Comparison of ENCODE assay signal across 1 cellular context in genomic region chr2:175913849-175914743, GRCh38.
A peak's percentile ranks its signal among the peaks of the same experiment; 100 is the strongest.
TF ChIP-seq lines count a peak whose summit lies in the region.

No MANE protein-coding gene starts in this region.

TF ChIP-seq in HepG2, 621 proteins besides CTCF, POLR2A, EP300 and RAD21 (continued from another document and continues in another):
- TF ChIP-seq NCOA2 (CRISPR knock-in tag; IDR thresholded peaks at IDR 0.05) = peak; percentile 44; the same call in 1 of the 2 replicates
- peak; percentile 40; the same call in 1 of the 2 replicates for TF ChIP-seq MTERF4 (CRISPR knock-in tag; IDR thresholded peaks at IDR 0.05)
- 0 out of 2 replicates have a peak, but pooled peaks have one; percentile 54 for TF ChIP-seq NFE2L1 (CRISPR knock-in tag; IDR thresholded peaks at IDR 0.05; ENCODE audit: borderline replicate concordance)
- 0 out of 2 replicates have a peak, but pooled peaks have one; percentile 62 for TF ChIP-seq ZNF451 (CRISPR knock-in tag; IDR thresholded peaks at IDR 0.05)
- peak; percentile 88; the same call in 1 of the 2 replicates for TF ChIP-seq ZNF550 (CRISPR knock-in tag; IDR thresholded peaks at IDR 0.05; ENCODE audit: borderline replicate concordance)
- peak; percentile 51 for TF ChIP-seq PATZ1 (CRISPR knock-in tag; IDR thresholded peaks at IDR 0.05)
- TF ChIP-seq, protein P1, sequence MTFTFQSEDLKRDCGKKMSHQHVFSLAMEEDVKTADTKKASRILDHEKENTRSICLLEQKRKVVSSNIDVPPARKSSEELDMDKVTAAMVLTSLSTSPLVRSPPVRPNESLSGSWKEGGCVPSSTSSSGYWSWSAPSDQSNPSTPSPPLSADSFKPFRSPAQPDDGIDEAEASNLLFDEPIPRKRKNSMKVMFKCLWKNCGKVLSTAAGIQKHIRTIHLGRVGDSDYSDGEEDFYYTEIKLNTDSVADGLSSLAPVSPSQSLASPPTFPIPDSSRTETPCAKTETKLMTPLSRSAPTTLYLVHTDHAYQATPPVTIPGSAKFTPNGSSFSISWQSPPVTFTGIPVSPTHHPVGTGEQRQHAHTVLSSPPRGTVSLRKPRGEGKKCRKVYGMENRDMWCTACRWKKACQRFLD (CRISPR knock-in tag; IDR thresholded peaks at IDR 0.05; ENCODE audit: borderline replicate concordance) = 0 out of 2 replicates have a peak, but pooled peaks have one; percentile 60
- TF ChIP-seq FOXJ3 (CRISPR knock-in tag; IDR thresholded peaks at IDR 0.05; ENCODE audit: borderline replicate concordance) = peak; percentile 86
- TF ChIP-seq ZNF629 (CRISPR knock-in tag; conservative IDR thresholded peaks at IDR 0.05) = peak; percentile 36
- peak; percentile 93 for TF ChIP-seq KDM6A (CRISPR knock-in tag; IDR thresholded peaks at IDR 0.05; ENCODE audit: low read depth)
- TF ChIP-seq ZNF547 (CRISPR knock-in tag; IDR thresholded peaks at IDR 0.05) = 0 out of 2 replicates have a peak, but pooled peaks have one; percentile 10
- TF ChIP-seq FOSL2 (CRISPR knock-in tag; IDR thresholded peaks at IDR 0.05) = peak; percentile 45; the same call in 1 of the 2 replicates
- TF ChIP-seq POLR2AphosphoS5 (IDR thresholded peaks at IDR 0.05; ENCODE audit: low read depth, low read length) = peak; percentile 35; the same call in 1 of the 2 replicates
- TF ChIP-seq WIZ (CRISPR knock-in tag; IDR thresholded peaks at IDR 0.05) = peak; percentile 72; the same call in 1 of the 2 replicates
- TF ChIP-seq STAT6 (CRISPR knock-in tag; IDR thresholded peaks at IDR 0.05; ENCODE audit: borderline replicate concordance) = peak; percentile 86; the same call in 1 of the 2 replicates
- peak; percentile 89 for TF ChIP-seq ZNF644 (CRISPR knock-in tag; IDR thresholded peaks at IDR 0.05; ENCODE audit: low read depth)
- TF ChIP-seq SOX5 (CRISPR knock-in tag; IDR thresholded peaks at IDR 0.05; ENCODE audit: borderline replicate concordance) = peak; percentile 48; the same call in 1 of the 2 replicates
- peak; percentile 34; the same call in 1 of the 2 replicates for TF ChIP-seq ZNF138 (CRISPR knock-in tag; IDR thresholded peaks at IDR 0.05; ENCODE audit: low read depth)
- TF ChIP-seq MAX (IDR thresholded peaks at IDR 0.05) = peak; percentile 67
- TF ChIP-seq TRIM24 (CRISPR knock-in tag; IDR thresholded peaks at IDR 0.05) = peak; percentile 27
- peak; percentile 82 for TF ChIP-seq YY1 (IDR thresholded peaks at IDR 0.05; ENCODE audit: insufficient read depth, insufficient replicate concordance, low read depth, low read length)
- TF ChIP-seq ZNF34 (CRISPR knock-in tag; IDR thresholded peaks at IDR 0.05; ENCODE audit: borderline replicate concordance) = 0 out of 2 replicates have a peak, but pooled peaks have one; percentile 62
- peak; percentile 50; the same call in 1 of the 2 replicates for TF ChIP-seq FOXP1 (IDR thresholded peaks at IDR 0.05)
- peak; percentile 90 for TF ChIP-seq FOXP1 (CRISPR knock-in tag; IDR thresholded peaks at IDR 0.05)
- TF ChIP-seq HOMEZ (CRISPR knock-in tag; IDR thresholded peaks at IDR 0.05; ENCODE audit: low read depth) = peak; percentile 70; the same call in 1 of the 2 replicates
- TF ChIP-seq ZNF430 (CRISPR knock-in tag; IDR thresholded peaks at IDR 0.05) = peak; percentile 73; the same call in 1 of the 2 replicates
- TF ChIP-seq HMGXB4 (CRISPR knock-in tag; IDR thresholded peaks at IDR 0.05; ENCODE audit: borderline replicate concordance in 1 of 2, low read depth in 1 of 2) = peak in 1 of 2 experiments; percentile 56; a peak in 1 of 4 replicates
- TF ChIP-seq, protein P2, sequence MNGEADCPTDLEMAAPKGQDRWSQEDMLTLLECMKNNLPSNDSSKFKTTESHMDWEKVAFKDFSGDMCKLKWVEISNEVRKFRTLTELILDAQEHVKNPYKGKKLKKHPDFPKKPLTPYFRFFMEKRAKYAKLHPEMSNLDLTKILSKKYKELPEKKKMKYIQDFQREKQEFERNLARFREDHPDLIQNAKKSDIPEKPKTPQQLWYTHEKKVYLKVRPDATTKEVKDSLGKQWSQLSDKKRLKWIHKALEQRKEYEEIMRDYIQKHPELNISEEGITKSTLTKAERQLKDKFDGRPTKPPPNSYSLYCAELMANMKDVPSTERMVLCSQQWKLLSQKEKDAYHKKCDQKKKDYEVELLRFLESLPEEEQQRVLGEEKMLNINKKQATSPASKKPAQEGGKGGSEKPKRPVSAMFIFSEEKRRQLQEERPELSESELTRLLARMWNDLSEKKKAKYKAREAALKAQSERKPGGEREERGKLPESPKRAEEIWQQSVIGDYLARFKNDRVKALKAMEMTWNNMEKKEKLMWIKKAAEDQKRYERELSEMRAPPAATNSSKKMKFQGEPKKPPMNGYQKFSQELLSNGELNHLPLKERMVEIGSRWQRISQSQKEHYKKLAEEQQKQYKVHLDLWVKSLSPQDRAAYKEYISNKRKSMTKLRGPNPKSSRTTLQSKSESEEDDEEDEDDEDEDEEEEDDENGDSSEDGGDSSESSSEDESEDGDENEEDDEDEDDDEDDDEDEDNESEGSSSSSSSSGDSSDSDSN (CRISPR knock-in tag; IDR thresholded peaks at IDR 0.05) = peak; percentile 77
- TF ChIP-seq SPEN (CRISPR knock-in tag; IDR thresholded peaks at IDR 0.05; ENCODE audit: low read depth) = peak; percentile 30; the same call in 1 of the 2 replicates
- peak; percentile 78; the same call in 1 of the 2 replicates for TF ChIP-seq ZNF512 (CRISPR knock-in tag; IDR thresholded peaks at IDR 0.05)
- peak; percentile 71; the same call in 1 of the 2 replicates for TF ChIP-seq ZFP90 (CRISPR knock-in tag; IDR thresholded peaks at IDR 0.05; ENCODE audit: borderline replicate concordance)
- peak; percentile 54 for TF ChIP-seq PRPF4 (IDR thresholded peaks at IDR 0.05; ENCODE audit: low read depth, low read length, poor library complexity, severe bottlenecking)
- TF ChIP-seq ZNF350 (CRISPR knock-in tag; IDR thresholded peaks at IDR 0.05; ENCODE audit: borderline replicate concordance, low read depth) = peak; percentile 95
- peak; percentile 80 for TF ChIP-seq HDAC1 (CRISPR knock-in tag; IDR thresholded peaks at IDR 0.05)
